ENCODE assay signal across 14 cellular contexts in genomic region chr5:179264641-179265528, GRCh38.
A peak's percentile ranks its signal among the peaks of the same experiment; 100 is the strongest.
DNase-seq lines count a peak whose midpoint lies in the region; ATAC-seq and TF ChIP-seq lines count a peak whose summit lies in the region.
"Had no signal": no experiment of that assay in that cellular context is flagged by ENCODE, and none has a peak within 500 bp of the region (broad histone marks: within the 10 kb centered on the region; RNA-seq: fewer than 3 reads in every experiment).

No MANE protein-coding gene starts in this region.

- peaks cover 2% of the 10 kb centered on the region for H3K27me3 Mint-ChIP-seq in endothelial cell (ENCODE audit: unreplicated experiment)
- H3K27me3 Mint-ChIP-seq: activated CD4-positive, alpha-beta T cell treated with anti-CD3 and anti-CD28 coated beads, Interleukin-2, amount 10 ng/mL, durations not matched to agents 7 days and 5 days had no signal

- H3K27ac ChIP-seq in right cardiac atrium (ENCODE audit: low read length): no peak overlapping the region
- H3K27ac ChIP-seq in heart right ventricle: peak overlapping the region in 7 of 10 donors; percentile 40 to 73 (median 48)

- peaks cover 4% of the 10 kb centered on the region for H3K36me3 Mint-ChIP-seq in endothelial cell (ENCODE audit: low read depth, unreplicated experiment)
- H3K36me3 Mint-ChIP-seq: naive thymus-derived CD8-positive, alpha-beta T cell had no signal

- peaks cover 6% of the 10 kb centered on the region for H3K4me1 Mint-ChIP-seq in endothelial cell (ENCODE audit: unreplicated experiment)
- H3K4me1 Mint-ChIP-seq: activated CD4-positive, alpha-beta T cell treated with anti-CD3 and anti-CD28 coated beads, Interleukin-2, amount 10 ng/mL, durations not matched to agents 7 days and 5 days; naive thymus-derived CD8-positive, alpha-beta T cell; stimulated activated naive CD8-positive, alpha-beta T cell treated with anti-CD3 and anti-CD28 coated beads, Interleukin-15, amount 100 ng/mL, for 72 hours had no signal

- H3K27me3 ChIP-seq in right cardiac atrium (ENCODE audit: control insufficient read depth, insufficient read depth) (no peaks in the 10 kb centered on the region), heart right ventricle (peaks cover 0 to 7% (median 0%) of the 10 kb centered on the region in 7 donors)

- TF ChIP-seq CTCF in heart right ventricle (IDR thresholded peaks at IDR 0.05) (no peak), endothelial cell (IDR thresholded peaks at IDR 0.05; ENCODE audit: unreplicated experiment) (no peak)

- intact Hi-C loops in cardiac septum (cut with DNase I): loop anchor here (1.0 to 5.0 kb wide), 2 partner anchors 49 to 77 kb away; no protein-coding TSS in a partner anchor
- intact Hi-C loops in right cardiac atrium (cut with DNase I): loop anchor here in 1 of 4 donors (10.0 kb wide), 1 partner anchor 100 kb away; no protein-coding TSS in a partner anchor
- intact Hi-C loops in heart right ventricle (cut with DNase I): no loop called here
- intact Hi-C loops in posterior cingulate gyrus (cut with DNase I): no loop called here

- H3K4me3 ChIP-seq in right cardiac atrium (ENCODE audit: low read length) (no peak overlapping the region), heart right ventricle (peak overlapping the region in 5 of 10 donors; percentile 1 to 36 (median 16))

- H3K9me3 ChIP-seq in right cardiac atrium (ENCODE audit: control insufficient read depth, low read length): no peaks in the 10 kb centered on the region
- H3K9me3 ChIP-seq in heart right ventricle: no peaks in the 10 kb centered on the region

- 49% methylated on average over 30 of the region's 30 CpGs for WGBS in right cardiac atrium
- 52% methylated on average over 30 of the region's 30 CpGs for WGBS in heart right ventricle, 2 donors

- ATAC-seq in right cardiac atrium (no peak), heart right ventricle (peak in 1 of 8 donors; percentile 2), GM21526 (IDR thresholded peaks at IDR 0.05; ENCODE audit: low FRiP score, unreplicated experiment) (no peak)
- ATAC-seq: naive thymus-derived CD8-positive, alpha-beta T cell; stimulated activated naive CD8-positive, alpha-beta T cell treated with anti-CD3 and anti-CD28 coated beads, Interleukin-15, amount 100 ng/mL, for 72 hours had no signal

- DNase-seq in cardiac septum (ENCODE audit: low spot score) (peak; percentile 70), right cardiac atrium (no peak), heart right ventricle (no peak), posterior cingulate gyrus (peak in 8 of 10 donors; percentile 3 to 85 (median 14)), endothelial cell (ENCODE audit: low spot score) (no peak), NCI-H146 treated with DMSO at 0.1 percent for 48 hours (lab: John Stamatoyannopoulos, UW; ENCODE audit: unreplicated experiment) (no peak)
- no peak for DNase-seq in activated CD4-positive, alpha-beta T cell treated with anti-CD3 and anti-CD28 coated beads for 4 hours
- DNase-seq: activated CD4-positive, alpha-beta T cell treated with anti-CD3 and anti-CD28 coated beads, Interleukin-2, amount 10 ng/mL, durations not matched to agents 7 days and 5 days; GDM1; NCI-H1436; stimulated activated CD4-positive, alpha-beta T cell treated with anti-CD3 and anti-CD28 coated beads, Interleukin-4, amount 100 ng/mL, for 24 hours had no signal

- no peaks in the 10 kb centered on the region for H3K36me3 ChIP-seq in heart right ventricle

- no peaks in the 10 kb centered on the region for H3K9me3 Mint-ChIP-seq in endothelial cell (ENCODE audit: unreplicated experiment)
- H3K9me3 Mint-ChIP-seq: activated CD4-positive, alpha-beta T cell treated with anti-CD3 and anti-CD28 coated beads, Interleukin-2, amount 10 ng/mL, durations not matched to agents 7 days and 5 days; naive thymus-derived CD8-positive, alpha-beta T cell; stimulated activated naive CD8-positive, alpha-beta T cell treated with anti-CD3 and anti-CD28 coated beads, Interleukin-15, amount 100 ng/mL, for 72 hours had no signal

- no peak overlapping the region for H3K4me3 Mint-ChIP-seq in endothelial cell (ENCODE audit: unreplicated experiment)
- H3K4me3 Mint-ChIP-seq: activated CD4-positive, alpha-beta T cell treated with anti-CD3 and anti-CD28 coated beads, Interleukin-2, amount 10 ng/mL, durations not matched to agents 7 days and 5 days; naive thymus-derived CD8-positive, alpha-beta T cell; stimulated activated naive CD8-positive, alpha-beta T cell treated with anti-CD3 and anti-CD28 coated beads, Interleukin-15, amount 100 ng/mL, for 72 hours had no signal

- H3K4me1 ChIP-seq in right cardiac atrium (ENCODE audit: control insufficient read depth, insufficient read depth, low read length) (peaks cover 2% of the 10 kb centered on the region), heart right ventricle (peaks cover 3 to 46% (median 27%) of the 10 kb centered on the region in 9 donors)

- no peak overlapping the region for H3K27ac Mint-ChIP-seq in endothelial cell (ENCODE audit: unreplicated experiment)
- H3K27ac Mint-ChIP-seq: activated CD4-positive, alpha-beta T cell treated with anti-CD3 and anti-CD28 coated beads, Interleukin-2, amount 10 ng/mL, durations not matched to agents 7 days and 5 days; naive thymus-derived CD8-positive, alpha-beta T cell; stimulated activated naive CD8-positive, alpha-beta T cell treated with anti-CD3 and anti-CD28 coated beads, Interleukin-15, amount 100 ng/mL, for 72 hours had no signal

Comparison
In these comparisons a context has a peak if more than half of its experiments do, and no peak if none do; other contexts are left out.
1. DNase-seq: peak in cardiac septum (single experiment) and posterior cingulate gyrus (8 of 10); none in right cardiac atrium (0 of 3), heart right ventricle (0 of 2), endothelial cell (single experiment), NCI-H146 treated with DMSO at 0.1 percent for 48 hours (single experiment) and activated CD4-positive, alpha-beta T cell treated with anti-CD3 and anti-CD28 coated beads for 4 hours (0 of 2).